In the genomic region with DNA sequence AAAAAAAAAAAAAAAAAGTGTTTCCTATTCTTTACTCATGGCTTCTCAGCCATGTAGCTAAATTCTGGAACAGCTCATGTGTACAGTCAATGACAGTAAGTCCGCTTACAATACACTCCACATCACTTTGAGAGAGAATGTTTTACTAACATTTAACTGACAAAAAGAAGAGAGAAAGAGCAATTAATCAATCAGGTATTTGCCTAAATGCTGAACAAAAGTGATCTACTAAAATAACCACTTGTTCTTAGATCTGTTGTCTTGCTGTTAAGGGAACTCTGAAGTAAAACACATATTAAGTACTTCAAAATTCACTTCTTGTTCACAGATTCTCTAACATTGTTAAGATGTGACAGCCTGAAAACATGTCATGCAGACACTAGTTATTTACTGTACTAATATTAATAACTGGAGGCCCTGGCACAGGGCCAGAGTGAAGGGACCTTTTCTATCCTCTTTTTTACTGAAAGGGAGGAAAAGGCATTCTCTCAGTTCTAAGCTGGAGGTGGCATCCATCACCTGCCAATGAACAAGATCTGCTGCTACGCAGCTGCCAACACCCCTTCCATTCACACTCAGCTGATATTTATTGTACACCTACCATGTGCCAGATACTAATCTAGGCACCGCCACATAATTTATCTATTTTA, we compare ENCODE assay signal across 11 cellular contexts.
DNase-seq lines count a peak whose midpoint lies in the region; ATAC-seq and TF ChIP-seq lines count a peak whose summit lies in the region.
"Had no signal": no experiment of that assay in that cellular context is flagged by ENCODE, and none has a peak within 500 bp of the region (broad histone marks: within the 10 kb centered on the region; RNA-seq: fewer than 3 reads in every experiment).

No MANE protein-coding gene starts in this region.

- intact Hi-C loops in HCT116 (cut with micrococcal nuclease): no loop called here
- intact Hi-C loops in aorta (cut with DNase I): loop anchor here (5.0 to 10.0 kb wide), 3 partner anchors 154 to 406 kb away; no protein-coding TSS in a partner anchor
- intact Hi-C loops in naive thymus-derived CD4-positive, alpha-beta T cell (cut with micrococcal nuclease): no loop called here

- BruUV-seq in HCT116 (replicated peaks; lab: Mats Ljungman, UMichigan): no TSS peak

- peak overlapping the region; percentile 55 for H3K4me2 ChIP-seq in HCT116 (ENCODE audit: low read length)

- RAD21 ChIA-PET in HCT116 (lab: Charles Lee; ENCODE audit: low non-redundant PET in 1 of 2, low total read pairs in 2 of 2, uncharacterized antibody in 2 of 2, unreplicated experiment in 2 of 2): no interaction called here

- H3K27ac ChIP-seq in HCT116 (ENCODE audit: low read depth, low read length) (peak overlapping the region; percentile 49; the same call in 1 of the 2 replicates), SJCRH30 (peak overlapping the region; percentile 53), thoracic aorta (peak overlapping the region; percentile 45 to 46), aorta (ENCODE audit: low read depth in 1 of 2, low read length in 2 of 2) (peak overlapping the region in 1 of 2 donors; percentile 82)
- H3K27ac ChIP-seq in naive thymus-derived CD4-positive, alpha-beta T cell (ENCODE audit: low read depth, low read length): no peak overlapping the region
- H3K27ac ChIP-seq: parathyroid adenoma had no signal

- H3K36me3 Mint-ChIP-seq in stimulated activated effector memory CD8-positive, alpha-beta T cell treated with anti-CD3 and anti-CD28 coated beads, Interleukin-12 subunit alpha, Interleukin-12 subunit beta, amount 100 ng/mL, for 72 hours: no peaks in the 10 kb centered on the region
- no peaks in the 10 kb centered on the region for H3K36me3 Mint-ChIP-seq in naive thymus-derived CD4-positive, alpha-beta T cell

- no peak overlapping the region for H2AFZ ChIP-seq in HCT116 (ENCODE audit: low read depth, low read length, poor library complexity, severe bottlenecking)
- H2AFZ ChIP-seq: parathyroid adenoma had no signal

- TF ChIP-seq POLR2A in HCT116 (IDR thresholded peaks at IDR 0.05; ENCODE audit: borderline replicate concordance, extremely low read depth, insufficient read depth, insufficient read length): no peak

- H3K4me1 ChIP-seq in HCT116 (ENCODE audit: control insufficient read depth in 1 of 2, insufficient read depth in 2 of 2, low read length in 2 of 2): peaks cover 28 to 40% of the 10 kb centered on the region in 2 experiments
- peaks cover 16% of the 10 kb centered on the region for H3K4me1 ChIP-seq in SJCRH30
- peaks cover 25 to 57% of the 10 kb centered on the region in 2 donors for H3K4me1 ChIP-seq in thoracic aorta (ENCODE audit: control insufficient read depth in 1 of 2, low read depth in 2 of 2)
- H3K4me1 ChIP-seq in aorta (ENCODE audit: control insufficient read depth in 1 of 2, insufficient read depth in 2 of 2, low read length in 2 of 2): peaks cover 6 to 14% of the 10 kb centered on the region in 2 donors
- H3K4me1 ChIP-seq in naive thymus-derived CD4-positive, alpha-beta T cell (ENCODE audit: control insufficient read depth in 2 of 2, insufficient read depth in 2 of 2, low read length in 2 of 2): no peaks in the 10 kb centered on the region
- H3K4me1 ChIP-seq: parathyroid adenoma had no signal

- TF ChIP-seq RAD21 in HCT116 (IDR thresholded peaks at IDR 0.05; ENCODE audit: low read depth): no peak

- POLR2A ChIA-PET in HCT116 (lab: Charles Lee): interaction anchor here (0.6 kb wide), 1 partner anchor 12 kb away, joined by 3 read pairs; no protein-coding TSS in a partner anchor
- POLR2A ChIA-PET in naive thymus-derived CD4-positive, alpha-beta T cell (lab: Charles Lee): no interaction called here

- no peak overlapping the region for H3K9ac ChIP-seq in HCT116 (ENCODE audit: low read length)
- H3K9ac ChIP-seq: parathyroid adenoma had no signal

- TF ChIP-seq CTCF in HCT116 (IDR thresholded peaks at IDR 0.05 in 2 of 3, conservative IDR thresholded peaks at IDR 0.05 in 1 of 3; ENCODE audit: borderline replicate concordance in 1 of 3, insufficient read depth in 1 of 3, low read depth in 2 of 3, low read length in 2 of 3) (no peak), thoracic aorta (IDR thresholded peaks at IDR 0.05) (no peak)

- whole genome bisulfite sequencing in aorta, 2 donors: 53 to 57% methylated on average over 3 of the region's 3 CpGs

- CTCF ChIA-PET in HCT116 (lab: Charles Lee): no interaction called here
- CTCF ChIA-PET in naive thymus-derived CD4-positive, alpha-beta T cell (lab: Charles Lee): no interaction called here

- ATAC-seq in HCT116 (no peak; the same call in 1 of the 2 replicates), thoracic aorta (ENCODE audit: insufficient number of reproducible peaks, low FRiP score, low read depth) (no peak), aorta (ENCODE audit: low FRiP score) (no peak)
- no peak for ATAC-seq in stimulated activated effector memory CD8-positive, alpha-beta T cell treated with anti-CD3 and anti-CD28 coated beads, Interleukin-12 subunit alpha, Interleukin-12 subunit beta, amount 100 ng/mL, for 72 hours
- ATAC-seq in naive thymus-derived CD4-positive, alpha-beta T cell: no peak

- H3K4me3 ChIP-seq in HCT116 (replicated peaks in 1 of 2; ENCODE audit: low read depth in 1 of 2, low read length in 2 of 2): no peak overlapping the region
- no peak overlapping the region for H3K4me3 ChIP-seq in SJCRH30
- no peak overlapping the region for H3K4me3 ChIP-seq in thoracic aorta
- H3K4me3 ChIP-seq in aorta (ENCODE audit: low read length in 2 of 2): no peak overlapping the region
- no peak overlapping the region for H3K4me3 ChIP-seq in naive thymus-derived CD4-positive, alpha-beta T cell (ENCODE audit: low read length)

- H3K27me3 ChIP-seq in HCT116 (ENCODE audit: insufficient read depth, low read length) (no peaks in the 10 kb centered on the region), SJCRH30 (no peaks in the 10 kb centered on the region), thoracic aorta (replicated peaks; ENCODE audit: insufficient read depth) (no peaks in the 10 kb centered on the region), aorta (ENCODE audit: control insufficient read depth in 1 of 2, insufficient read depth in 2 of 2, low read length in 1 of 2) (no peaks in the 10 kb centered on the region)
- no peaks in the 10 kb centered on the region for H3K27me3 ChIP-seq in naive thymus-derived CD4-positive, alpha-beta T cell (ENCODE audit: control insufficient read depth in 2 of 2, insufficient read depth in 2 of 2, low read length in 2 of 2)

- H3K4me1 Mint-ChIP-seq in stimulated activated effector memory CD8-positive, alpha-beta T cell treated with anti-CD3 and anti-CD28 coated beads, Interleukin-12 subunit alpha, Interleukin-12 subunit beta, amount 100 ng/mL, for 72 hours: peaks cover 6% of the 10 kb centered on the region
- peaks cover 0 to 2% (median 0%) of the 10 kb centered on the region in 7 donors for H3K4me1 Mint-ChIP-seq in naive thymus-derived CD4-positive, alpha-beta T cell

- H3K27me3 Mint-ChIP-seq in naive thymus-derived CD4-positive, alpha-beta T cell: peaks cover 0 to 4% (median 0%) of the 10 kb centered on the region in 5 donors

- H3K27ac Mint-ChIP-seq in stimulated activated effector memory CD8-positive, alpha-beta T cell treated with anti-CD3 and anti-CD28 coated beads, Interleukin-12 subunit alpha, Interleukin-12 subunit beta, amount 100 ng/mL, for 72 hours: no peak overlapping the region
- no peak overlapping the region for H3K27ac Mint-ChIP-seq in naive thymus-derived CD4-positive, alpha-beta T cell

- no peaks in the 10 kb centered on the region for H3K9me3 Mint-ChIP-seq in stimulated activated effector memory CD8-positive, alpha-beta T cell treated with anti-CD3 and anti-CD28 coated beads, Interleukin-12 subunit alpha, Interleukin-12 subunit beta, amount 100 ng/mL, for 72 hours
- no peaks in the 10 kb centered on the region for H3K9me3 Mint-ChIP-seq in naive thymus-derived CD4-positive, alpha-beta T cell

- H3K4me3 Mint-ChIP-seq in stimulated activated effector memory CD8-positive, alpha-beta T cell treated with anti-CD3 and anti-CD28 coated beads, Interleukin-12 subunit alpha, Interleukin-12 subunit beta, amount 100 ng/mL, for 72 hours: no peak overlapping the region
- H3K4me3 Mint-ChIP-seq in naive thymus-derived CD4-positive, alpha-beta T cell: no peak overlapping the region

- no peak for DNase-seq in HCT116 (ENCODE audit: low read depth, low spot score)
- DNase-seq in SJCRH30: peak; percentile 13 to 21
- DNase-seq in fibroblast of peridontal ligament (ENCODE audit: extremely low read depth): peak; percentile 29
- DNase-seq in thoracic aorta (ENCODE audit: low spot score): no peak
- no peak for DNase-seq in stimulated activated effector memory CD8-positive, alpha-beta T cell treated with anti-CD3 and anti-CD28 coated beads, Interleukin-12 subunit alpha, Interleukin-12 subunit beta, amount 100 ng/mL, for 72 hours (ENCODE audit: low spot score in 2 of 2)
- DNase-seq in aorta: no peak
- DNase-seq in naive thymus-derived CD4-positive, alpha-beta T cell: no peak
- DNase-seq: DMS153, islet precursor cell, NCI-H187 had no signal

- H3K9me2 ChIP-seq in HCT116 (ENCODE audit: insufficient read depth): no peaks in the 10 kb centered on the region

- H3K36me3 ChIP-seq in HCT116 (ENCODE audit: control insufficient read depth in 1 of 2, insufficient read depth in 2 of 2, low read length in 2 of 2) (no peaks in the 10 kb centered on the region), SJCRH30 (no peaks in the 10 kb centered on the region), thoracic aorta (no peaks in the 10 kb centered on the region), aorta (ENCODE audit: control insufficient read depth in 1 of 2, insufficient read depth in 2 of 2, low read length in 1 of 2) (no peaks in the 10 kb centered on the region)
- H3K36me3 ChIP-seq in naive thymus-derived CD4-positive, alpha-beta T cell (ENCODE audit: control insufficient read depth in 2 of 3, insufficient read depth in 3 of 3, low read length in 3 of 3): no peaks in the 10 kb centered on the region

- no peaks in the 10 kb centered on the region for H4K20me1 ChIP-seq in HCT116 (ENCODE audit: insufficient read depth)

- H3K79me2 ChIP-seq in HCT116 (ENCODE audit: insufficient read depth, low read length): no peaks in the 10 kb centered on the region
- H3K79me2 ChIP-seq: parathyroid adenoma had no signal

- H3K9me3 ChIP-seq in HCT116 (ENCODE audit: control insufficient read depth in 1 of 2, insufficient read depth in 1 of 2, low read depth in 1 of 2, low read length in 2 of 2) (no peaks in the 10 kb centered on the region), SJCRH30 (replicated peaks) (no peaks in the 10 kb centered on the region), thoracic aorta (no peaks in the 10 kb centered on the region), aorta (ENCODE audit: control insufficient read depth, low read length) (no peaks in the 10 kb centered on the region)
- no peaks in the 10 kb centered on the region for H3K9me3 ChIP-seq in naive thymus-derived CD4-positive, alpha-beta T cell (ENCODE audit: control insufficient read depth in 2 of 3, low read length in 3 of 3)

TF ChIP-seq in HCT116, 20 proteins besides CTCF, POLR2A, EP300 and RAD21:
- TF ChIP-seq EZH2 (IDR thresholded peaks at IDR 0.05) (no peak), TCF7L2 (IDR thresholded peaks at IDR 0.05; ENCODE audit: borderline replicate concordance, extremely low read depth, insufficient read depth, insufficient read length) (no peak)

Comparison
In these comparisons a context has a peak if more than half of its experiments do, and no peak if none do; other contexts are left out.
1. DNase-seq: peak in SJCRH30 (2 of 2) and fibroblast of peridontal ligament (single experiment); none in HCT116 (single experiment), thoracic aorta (single experiment), stimulated activated effector memory CD8-positive, alpha-beta T cell treated with anti-CD3 and anti-CD28 coated beads, Interleukin-12 subunit alpha, Interleukin-12 subunit beta, amount 100 ng/mL, for 72 hours (0 of 2), aorta (0 of 2) and naive thymus-derived CD4-positive, alpha-beta T cell (0 of 9).
2. intact Hi-C loops: an anchor here in aorta (5.0 to 10.0 kb wide); none called in HCT116 and naive thymus-derived CD4-positive, alpha-beta T cell.